Comparison of ENCODE assay signal across 14 cellular contexts in genomic region chr15:58438111-58438510, GRCh38. TPM values are rescaled to one million over a fixed set of nuclear protein-coding genes. Genes with fewer than 3 reads are reported as not detected.
DNase-seq lines count a peak whose midpoint lies in the region; ATAC-seq and TF ChIP-seq lines count a peak whose summit lies in the region.
"Had no signal": no experiment of that assay in that cellular context is flagged by ENCODE, and none has a peak within 500 bp of the region (broad histone marks: within the 10 kb centered on the region; RNA-seq: fewer than 3 reads in every experiment).

No MANE protein-coding gene starts in this region.

- H3K27me3 ChIP-seq in HCT116 (ENCODE audit: insufficient read depth, low read length) (no peaks in the 10 kb centered on the region), OCI-LY1 (ENCODE audit: insufficient read depth, low read length) (no peaks in the 10 kb centered on the region), liver (ENCODE audit: control insufficient read depth in 4 of 4, insufficient read depth in 4 of 4, low read length in 3 of 4) (no peaks in the 10 kb centered on the region), neuronal stem cell (ENCODE audit: control insufficient read depth in 3 of 3, insufficient read depth in 3 of 3, low read depth in 1 of 3, low read length in 3 of 3) (no peaks in the 10 kb centered on the region), prostate gland (replicated peaks; ENCODE audit: insufficient read depth) (no peaks in the 10 kb centered on the region)
- H3K27me3 ChIP-seq: BE2C had no signal

- H3K79me1 ChIP-seq in neuronal stem cell (ENCODE audit: low read depth, low read length), result no peaks in the 10 kb centered on the region

- intact Hi-C loops in HCT116 (cut with micrococcal nuclease), result loop anchor here (5.0 to 10.0 kb wide), 2 partner anchors 163 to 334 kb away; partner anchors contain the start of gene MINDY2
- intact Hi-C loops in prostate gland (cut with DNase I), result no loop called here

- no TSS peak for BruUV-seq in HCT116 (replicated peaks; lab: Mats Ljungman, UMichigan)

- H3K9ac ChIP-seq in HCT116 (ENCODE audit: low read length), result no peak overlapping the region
- peak overlapping the region; percentile 16; the same call in 1 of the 2 replicates for H3K9ac ChIP-seq in OCI-LY1 (ENCODE audit: low read length)
- H3K9ac ChIP-seq in liver (ENCODE audit: low read depth in 1 of 2, low read length in 2 of 2), result peak overlapping the region in 1 of 2 donors; percentile 1
- peak overlapping the region; percentile 60 for H3K9ac ChIP-seq in neuronal stem cell (ENCODE audit: low read depth, low read length, poor library complexity)

- no peak overlapping the region for H3K4ac ChIP-seq in neuronal stem cell (ENCODE audit: low read length)

- peak overlapping the region; percentile 52 for H2BK15ac ChIP-seq in neuronal stem cell (ENCODE audit: low read length)

- TF ChIP-seq POLR2A in HCT116 (IDR thresholded peaks at IDR 0.05; ENCODE audit: borderline replicate concordance, extremely low read depth, insufficient read depth, insufficient read length), result no peak
- no peak for TF ChIP-seq POLR2A in prostate gland (IDR thresholded peaks at IDR 0.05)

- no peaks in the 10 kb centered on the region for H3K36me3 ChIP-seq in HCT116 (ENCODE audit: control insufficient read depth in 1 of 2, insufficient read depth in 2 of 2, low read length in 2 of 2)
- H3K36me3 ChIP-seq in OCI-LY1 (ENCODE audit: insufficient read depth, low read length), result no peaks in the 10 kb centered on the region
- H3K36me3 ChIP-seq in liver (ENCODE audit: control insufficient read depth in 4 of 4, insufficient read depth in 3 of 4, low read depth in 1 of 4, low read length in 3 of 4), result no peaks in the 10 kb centered on the region
- H3K36me3 ChIP-seq in neuronal stem cell (replicated peaks in 1 of 2; ENCODE audit: control insufficient read depth in 2 of 2, insufficient read depth in 2 of 2, low read length in 2 of 2), result no peaks in the 10 kb centered on the region
- H3K36me3 ChIP-seq in prostate gland, result no peaks in the 10 kb centered on the region
- H3K36me3 ChIP-seq: BE2C had no signal

- no peaks in the 10 kb centered on the region for H3F3A ChIP-seq in OCI-LY1 (ENCODE audit: insufficient read depth, low read length)

- no peaks in the 10 kb centered on the region for H3K79me2 ChIP-seq in HCT116 (ENCODE audit: insufficient read depth, low read length)
- H3K79me2 ChIP-seq in OCI-LY1 (ENCODE audit: insufficient read depth, low read length), result no peaks in the 10 kb centered on the region

- H4K20me1 ChIP-seq in HCT116 (ENCODE audit: insufficient read depth), result no peaks in the 10 kb centered on the region
- no peaks in the 10 kb centered on the region for H4K20me1 ChIP-seq in OCI-LY1 (ENCODE audit: insufficient read depth, low read length)

- no peaks in the 10 kb centered on the region for H3K9me3 ChIP-seq in HCT116 (ENCODE audit: control insufficient read depth in 1 of 2, insufficient read depth in 1 of 2, low read depth in 1 of 2, low read length in 2 of 2)
- H3K9me3 ChIP-seq in OCI-LY1 (ENCODE audit: low read length), result no peaks in the 10 kb centered on the region
- H3K9me3 ChIP-seq in liver (ENCODE audit: control insufficient read depth in 4 of 4, low read length in 3 of 4), result no peaks in the 10 kb centered on the region
- no peaks in the 10 kb centered on the region for H3K9me3 ChIP-seq in neuronal stem cell (replicated peaks in 1 of 2; ENCODE audit: control insufficient read depth in 2 of 2, insufficient read depth in 1 of 2, low read depth in 1 of 2, low read length in 2 of 2)
- no peaks in the 10 kb centered on the region for H3K9me3 ChIP-seq in prostate gland
- H3K9me3 ChIP-seq: BE2C had no signal

- no peak overlapping the region for H3K4me2 ChIP-seq in HCT116 (ENCODE audit: low read length)
- H3K4me2 ChIP-seq in OCI-LY1 (ENCODE audit: low read length), result no peak overlapping the region
- no peak overlapping the region for H3K4me2 ChIP-seq in neuronal stem cell (ENCODE audit: insufficient read depth, low read length, poor library complexity, severe bottlenecking)

- TF ChIP-seq CTCF in HCT116 (IDR thresholded peaks at IDR 0.05 in 2 of 3, conservative IDR thresholded peaks at IDR 0.05 in 1 of 3; ENCODE audit: borderline replicate concordance in 1 of 3, insufficient read depth in 1 of 3, low read depth in 2 of 3, low read length in 2 of 3), result no peak
- no peak for TF ChIP-seq CTCF in OCI-LY1 (IDR thresholded peaks at IDR 0.05; ENCODE audit: low read length)
- no peak for TF ChIP-seq CTCF in liver (IDR thresholded peaks at IDR 0.05; ENCODE audit: low read depth, low read length, missing input control)
- no peak for TF ChIP-seq CTCF in prostate gland (IDR thresholded peaks at IDR 0.05)

- H2AFZ ChIP-seq in HCT116 (ENCODE audit: low read depth, low read length, poor library complexity, severe bottlenecking) (no peak overlapping the region), OCI-LY1 (ENCODE audit: low read length) (no peak overlapping the region), neuronal stem cell (ENCODE audit: low read length) (no peak overlapping the region)

- ATAC-seq in HCT116 (no peak), HG02642 (IDR thresholded peaks at IDR 0.05; ENCODE audit: poor library complexity, unreplicated experiment) (no peak)

- H2BK120ac ChIP-seq in neuronal stem cell (ENCODE audit: low read depth, low read length), result no peak overlapping the region

- no peak overlapping the region for H3K14ac ChIP-seq in neuronal stem cell (ENCODE audit: low read length)

- H2BK12ac ChIP-seq in neuronal stem cell (ENCODE audit: low read length), result no peak overlapping the region

- no peak overlapping the region for H3K4me3 ChIP-seq in HCT116 (replicated peaks in 1 of 2; ENCODE audit: low read depth in 1 of 2, low read length in 2 of 2)
- no peak overlapping the region for H3K4me3 ChIP-seq in OCI-LY1 (ENCODE audit: low read depth, low read length, poor library complexity, severe bottlenecking)
- no peak overlapping the region for H3K4me3 ChIP-seq in liver (ENCODE audit: low read depth in 1 of 3, low read length in 3 of 3)
- H3K4me3 ChIP-seq in neuronal stem cell (ENCODE audit: low read length in 2 of 2), result no peak overlapping the region
- no peak overlapping the region for H3K4me3 ChIP-seq in prostate gland

- H2AK5ac ChIP-seq in neuronal stem cell (ENCODE audit: low read depth, low read length), result no peak overlapping the region

- peak overlapping the region; percentile 10 for H2BK5ac ChIP-seq in neuronal stem cell (ENCODE audit: low read length)

- CTCF ChIA-PET in HCT116 (lab: Charles Lee), result no interaction called here

- H3K4me1 ChIP-seq in HCT116 (ENCODE audit: control insufficient read depth in 1 of 2, insufficient read depth in 2 of 2, low read length in 2 of 2) (peaks cover 40 to 57% of the 10 kb centered on the region in 2 experiments), OCI-LY1 (ENCODE audit: insufficient read depth, low read length, severe bottlenecking) (peaks cover 97% of the 10 kb centered on the region), liver (ENCODE audit: control insufficient read depth in 4 of 4, insufficient read depth in 4 of 4, low read length in 3 of 4) (peaks cover 19 to 68% (median 52%) of the 10 kb centered on the region in 4 donors), neuronal stem cell (ENCODE audit: control insufficient read depth in 2 of 2, insufficient read depth in 1 of 2, low read depth in 1 of 2, low read length in 2 of 2) (peaks cover 5 to 13% of the 10 kb centered on the region in 2 donors), prostate gland (replicated peaks) (peaks cover 4% of the 10 kb centered on the region)

- RAD21 ChIA-PET in HCT116 (lab: Charles Lee; ENCODE audit: low non-redundant PET in 1 of 2, low total read pairs in 2 of 2, uncharacterized antibody in 2 of 2, unreplicated experiment in 2 of 2), result no interaction called here

- H3K23ac ChIP-seq in neuronal stem cell (ENCODE audit: low read depth, low read length, poor library complexity), result no peak overlapping the region

- no peak overlapping the region for H4K91ac ChIP-seq in neuronal stem cell (ENCODE audit: low read depth, low read length, poor library complexity)

- DNase-seq in HCT116 (ENCODE audit: low read depth, low spot score) (no peak), neuronal stem cell (ENCODE audit: low spot score) (no peak), NCI-H2227 treated with DMSO at 0.1 percent for 48 hours (lab: John Stamatoyannopoulos, UW) (no peak), prostate gland (ENCODE audit: low spot score) (no peak)
- DNase-seq: BE2C; CD4-positive, alpha-beta memory T cell; DMS79; GOT3 had no signal

- H3K9me2 ChIP-seq in HCT116 (ENCODE audit: insufficient read depth) (no peaks in the 10 kb centered on the region), OCI-LY1 (ENCODE audit: low read depth, low read length) (no peaks in the 10 kb centered on the region)

- no peak overlapping the region for H4K8ac ChIP-seq in neuronal stem cell (ENCODE audit: low read depth, low read length)

- POLR2A ChIA-PET in HCT116 (lab: Charles Lee), result no interaction called here

- H3K27ac ChIP-seq in HCT116 (ENCODE audit: low read depth, low read length) (peak overlapping the region; percentile 98; the same call in 1 of the 2 replicates), OCI-LY1 (ENCODE audit: low read depth, low read length, poor library complexity, severe bottlenecking) (peak overlapping the region; percentile 51), liver (ENCODE audit: low read depth in 1 of 2, low read length in 2 of 2) (peak overlapping the region; percentile 93 to 96), neuronal stem cell (replicated peaks; ENCODE audit: low read length) (no peak overlapping the region), prostate gland (no peak overlapping the region)
- H3K27ac ChIP-seq: C4-2B had no signal

- 66% methylated on average over 9 of the region's 9 CpGs for WGBS in liver
- WGBS in neuronal stem cell (ENCODE audit: extremely low coverage in 2 of 2, insufficient read length in 2 of 2, insufficient replicate concordance in 1 of 2), 2 donors, result no CpG with 5 or more reads among the region's 9 CpGs
- WGBS in prostate gland, result 96% methylated on average over 9 of the region's 9 CpGs

- H3K18ac ChIP-seq in neuronal stem cell (ENCODE audit: low read length), result peak overlapping the region; percentile 6

- TF ChIP-seq RAD21 in HCT116 (IDR thresholded peaks at IDR 0.05; ENCODE audit: low read depth), result no peak
- TF ChIP-seq RAD21 in liver (IDR thresholded peaks at IDR 0.05), result peak in 1 of 2 donors; percentile 7

TF ChIP-seq in HCT116, 20 proteins besides CTCF, POLR2A, EP300 and RAD21 (continues in another document):
- TF ChIP-seq FOSL1 (IDR thresholded peaks at IDR 0.05; ENCODE audit: low read depth), result no peak

TF ChIP-seq in liver, 16 proteins besides CTCF, POLR2A, EP300 and RAD21 (continues in another document):
- peak; percentile 11 for TF ChIP-seq SP1 (IDR thresholded peaks at IDR 0.05)
- peak; percentile 8 to 22 for TF ChIP-seq HNF4A (conservative IDR thresholded peaks at IDR 0.05)
- no peak for TF ChIP-seq HNF4G (IDR thresholded peaks at IDR 0.05)
- TF ChIP-seq NR2F2 (IDR thresholded peaks at IDR 0.05), result no peak
- TF ChIP-seq RXRA (IDR thresholded peaks at IDR 0.05), result peak in 1 of 2 donors; percentile 58
- no peak for TF ChIP-seq FOXA2 (IDR thresholded peaks at IDR 0.05)

RNA-seq across cellular contexts. Expression of gene LIPC, which starts 6.3 kb away (rescaled TPM):
- total RNA-seq in HCT116 (2021; ENCODE audit: unreplicated experiment) (not detected), liver (100 to 1,000 TPM; 136 to 268 TPM), prostate gland (under 1 TPM in 1 of 2 donors, not detected in 1; 0.14 TPM)
- polyA plus RNA-seq in HCT116 (2012), result 0.10 and 0.12 TPM in 2 replicates
- polyA plus RNA-seq in liver, result 100 to 1,000 TPM in 1 of 2 donors, 10 to 100 TPM in 1; 60.1 to 126 TPM
- polyA plus RNA-seq in neuronal stem cell (2013, experiment 1 of 2), result not detected
- polyA plus RNA-seq in neuronal stem cell (2013, experiment 2 of 2), result not detected
- total RNA-seq: G401, H9 had no signal

Comparison
In these comparisons a context has a peak if more than half of its experiments do, and no peak if none do; other contexts are left out.
1. H3K27ac ChIP-seq: peak in HCT116 (single experiment), OCI-LY1 (single experiment) and liver (2 of 2); none in neuronal stem cell (single experiment) and prostate gland (0 of 2).
2. RNA of gene LIPC, which starts 6.3 kb away (total RNA-seq): 136 to 268 TPM in liver; 0.14 TPM in prostate gland and not detected in HCT116 (single experiment); every median in the first group is over 100 times any median in the second.